In the genomic region with DNA sequence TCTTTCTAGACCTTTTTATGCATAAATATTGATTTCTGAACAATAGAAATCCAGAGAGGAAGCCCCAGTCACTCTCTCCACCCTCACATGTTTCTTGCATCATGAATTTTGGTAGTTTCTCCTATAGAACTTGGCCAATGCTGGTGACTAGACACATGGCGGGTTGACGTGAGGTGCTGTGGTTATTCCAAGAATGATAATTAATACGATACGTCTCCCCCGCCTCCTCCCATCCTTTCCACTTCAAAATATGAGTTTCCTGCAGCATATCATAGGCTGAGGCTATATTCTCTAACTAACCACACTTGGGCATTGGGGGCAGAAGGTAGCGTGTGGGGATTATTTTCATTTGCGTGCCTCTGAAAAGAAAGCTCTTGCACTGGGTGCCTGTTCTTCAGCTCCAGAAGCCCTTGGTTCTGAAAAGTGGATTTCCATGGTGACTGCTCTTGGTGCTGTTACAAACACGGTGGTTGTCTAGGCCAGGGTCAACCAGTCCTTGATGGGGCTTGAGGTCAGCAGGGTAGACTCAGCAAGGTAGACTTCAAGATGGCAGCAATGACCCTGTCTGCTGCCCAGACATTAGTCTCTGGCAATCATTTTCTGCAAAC, we compare ENCODE assay signal across 11 cellular contexts. TPM values are rescaled to one million over a fixed set of nuclear protein-coding genes. Genes with fewer than 3 reads are reported as not detected.
A peak's percentile ranks its signal among the peaks of the same experiment; 100 is the strongest.
DNase-seq lines count a peak whose midpoint lies in the region; ATAC-seq and TF ChIP-seq lines count a peak whose summit lies in the region.
"Had no signal": no experiment of that assay in that cellular context is flagged by ENCODE, and none has a peak within 500 bp of the region (broad histone marks: within the 10 kb centered on the region; RNA-seq: fewer than 3 reads in every experiment).

No MANE protein-coding gene starts in this region.

- in situ Hi-C loops in GM23248 (cut with MboI) = no loop called here

- H3K27me3 Mint-ChIP-seq in activated CD4-positive, alpha-beta T cell treated with anti-CD3 and anti-CD28 coated beads, Interleukin-2, amount 10 ng/mL, durations not matched to agents 24 days and 14 days = no peaks in the 10 kb centered on the region
- H3K27me3 Mint-ChIP-seq in effector memory CD8-positive, alpha-beta T cell = no peaks in the 10 kb centered on the region
- H3K27me3 Mint-ChIP-seq in osteocyte (ENCODE audit: unreplicated experiment) = peaks cover 20% of the 10 kb centered on the region

- WGBS in GM23248 (ENCODE audit: low coverage in 1 of 2, low lambda C conversion rate in 2 of 2, missing lambda C conversion rate in 2 of 2), 2 experiments = 73% methylated on average over 8 of the region's 8 CpGs

- peaks cover 14% of the 10 kb centered on the region for H3F3A ChIP-seq in GM23248 (ENCODE audit: insufficient read depth)

- TF ChIP-seq CTCF in osteocyte (IDR thresholded peaks at IDR 0.05) = no peak

- H3K4me2 ChIP-seq in GM23248 (ENCODE audit: unreplicated experiment) = no peak overlapping the region

- H3K9me2 ChIP-seq in GM23248 (ENCODE audit: insufficient read depth) = no peaks in the 10 kb centered on the region

- H3K4me3 Mint-ChIP-seq in activated CD4-positive, alpha-beta T cell treated with anti-CD3 and anti-CD28 coated beads, Interleukin-2, amount 10 ng/mL, durations not matched to agents 24 days and 14 days = peak overlapping the region; percentile 87
- H3K4me3 Mint-ChIP-seq in effector memory CD8-positive, alpha-beta T cell = peak overlapping the region; percentile 71 to 75
- H3K4me3 Mint-ChIP-seq in osteocyte (ENCODE audit: unreplicated experiment) = no peak overlapping the region

- no peaks in the 10 kb centered on the region for H4K20me1 ChIP-seq in GM23248 (ENCODE audit: insufficient read depth)

- no peaks in the 10 kb centered on the region for H3K9me3 Mint-ChIP-seq in activated CD4-positive, alpha-beta T cell treated with anti-CD3 and anti-CD28 coated beads, Interleukin-2, amount 10 ng/mL, durations not matched to agents 24 days and 14 days
- H3K9me3 Mint-ChIP-seq in effector memory CD8-positive, alpha-beta T cell = no peaks in the 10 kb centered on the region
- no peaks in the 10 kb centered on the region for H3K9me3 Mint-ChIP-seq in osteocyte (ENCODE audit: unreplicated experiment)

- ATAC-seq in effector memory CD8-positive, alpha-beta T cell (replicated peaks) = peak; percentile 6
- ATAC-seq in GM21723 (IDR thresholded peaks at IDR 0.05; ENCODE audit: unreplicated experiment) = no peak
- ATAC-seq: HCT116 had no signal

- H3K36me3 Mint-ChIP-seq in activated CD4-positive, alpha-beta T cell treated with anti-CD3 and anti-CD28 coated beads, Interleukin-2, amount 10 ng/mL, durations not matched to agents 24 days and 14 days (ENCODE audit: low read depth) = peaks cover 84% of the 10 kb centered on the region
- H3K36me3 Mint-ChIP-seq in effector memory CD8-positive, alpha-beta T cell (ENCODE audit: insufficient read depth) = peaks cover 34% of the 10 kb centered on the region
- H3K36me3 Mint-ChIP-seq in osteocyte (ENCODE audit: unreplicated experiment) = no peaks in the 10 kb centered on the region

- H3K27ac ChIP-seq in GM23248 = no peak overlapping the region

- H3K4me1 ChIP-seq in GM23248 (ENCODE audit: insufficient read depth) = peaks cover 23% of the 10 kb centered on the region

- no peaks in the 10 kb centered on the region for H3K27me3 ChIP-seq in GM23248 (replicated peaks; ENCODE audit: insufficient read depth)

- DNase-seq in GM23248 (peak; percentile 23), NCI-H2081 (lab: John Stamatoyannopoulos, UW) (no peak), DMS 273 treated with DMSO at 0.1 percent for 48 hours (lab: John Stamatoyannopoulos, UW) (no peak), osteocyte (ENCODE audit: extremely low spot score, unreplicated experiment) (no peak)
- peak; percentile 89 for DNase-seq in activated CD4-positive, alpha-beta T cell treated with anti-CD3 and anti-CD28 coated beads, Interleukin-2, amount 10 ng/mL, durations not matched to agents 24 days and 14 days
- DNase-seq in effector memory CD8-positive, alpha-beta T cell = no peak
- peak; percentile 72 for DNase-seq in stimulated activated CD4-positive, alpha-beta T cell treated with anti-CD3 and anti-CD28 coated beads, Interleukin-1b, Interleukin-23, amount 100 ng/mL, for 48 hours
- DNase-seq: erythroblast, NCI-H524 had no signal

- intact Hi-C loops in activated CD4-positive, alpha-beta T cell treated with anti-CD3 and anti-CD28 coated beads, Interleukin-2, amount 10 ng/mL, durations not matched to agents 24 days and 14 days (cut with micrococcal nuclease) = loop anchor here (1.0 kb wide), 5 partner anchors 12 to 74 kb away; no protein-coding TSS in a partner anchor

- H3K27ac Mint-ChIP-seq in activated CD4-positive, alpha-beta T cell treated with anti-CD3 and anti-CD28 coated beads, Interleukin-2, amount 10 ng/mL, durations not matched to agents 24 days and 14 days = peak overlapping the region; percentile 98
- peak overlapping the region; percentile 87 to 91 for H3K27ac Mint-ChIP-seq in effector memory CD8-positive, alpha-beta T cell
- H3K27ac Mint-ChIP-seq in osteocyte (ENCODE audit: unreplicated experiment) = no peak overlapping the region

- H3K9ac ChIP-seq in GM23248 = no peak overlapping the region

- H3K4me1 Mint-ChIP-seq in activated CD4-positive, alpha-beta T cell treated with anti-CD3 and anti-CD28 coated beads, Interleukin-2, amount 10 ng/mL, durations not matched to agents 24 days and 14 days = peaks cover 66% of the 10 kb centered on the region
- peaks cover 57 to 75% of the 10 kb centered on the region in 2 donors for H3K4me1 Mint-ChIP-seq in effector memory CD8-positive, alpha-beta T cell (ENCODE audit: low read depth in 2 of 2)
- no peaks in the 10 kb centered on the region for H3K4me1 Mint-ChIP-seq in osteocyte (ENCODE audit: unreplicated experiment)

- no peak overlapping the region for H3K4me3 ChIP-seq in GM23248

- H3K9me3 ChIP-seq in GM23248 (ENCODE audit: low read depth) = no peaks in the 10 kb centered on the region

- no peaks in the 10 kb centered on the region for H3K36me3 ChIP-seq in GM23248 (ENCODE audit: low read depth)

- H2AFZ ChIP-seq in GM23248 = no peak overlapping the region

- H3K79me2 ChIP-seq in GM23248 (ENCODE audit: insufficient read depth) = no peaks in the 10 kb centered on the region

RNA-seq across cellular contexts. Expression of a gene that starts 5.3 kb away (rescaled TPM):
- 0.63 TPM in 1 of 2 replicates, not detected in the other for total RNA-seq in GM23248 (2014; rRNA removed; shearing (Covaris generic))
- not detected in 2 replicates for polyA plus RNA-seq in GM23248 (2016; fragmentation: Nextera tagmentation; extraction: Ambion mirVana)
- total RNA-seq in activated CD4-positive, alpha-beta T cell treated with anti-CD3 and anti-CD28 coated beads, Interleukin-2, amount 10 ng/mL, durations not matched to agents 24 days and 14 days = 71.5 and 77.5 TPM in 2 replicates
- total RNA-seq in osteocyte = not detected in 2 replicates

Comparison
In these comparisons a context has a peak if more than half of its experiments do, and no peak if none do; other contexts are left out.
1. DNase-seq: peak in GM23248 (single experiment), activated CD4-positive, alpha-beta T cell treated with anti-CD3 and anti-CD28 coated beads, Interleukin-2, amount 10 ng/mL, durations not matched to agents 24 days and 14 days (single experiment) and stimulated activated CD4-positive, alpha-beta T cell treated with anti-CD3 and anti-CD28 coated beads, Interleukin-1b, Interleukin-23, amount 100 ng/mL, for 48 hours (single experiment); none in effector memory CD8-positive, alpha-beta T cell (0 of 3), NCI-H2081 (0 of 2), DMS 273 treated with DMSO at 0.1 percent for 48 hours (single experiment) and osteocyte (single experiment).
2. RNA of a gene that starts 5.3 kb away (total RNA-seq): 71.5 to 77.5 TPM in activated CD4-positive, alpha-beta T cell treated with anti-CD3 and anti-CD28 coated beads, Interleukin-2, amount 10 ng/mL, durations not matched to agents 24 days and 14 days; 0.63 TPM in GM23248 and not detected in osteocyte; every median in the first group is over 10 times any median in the second.